Comparison of ENCODE assay signal across 8 cellular contexts in the genomic region with DNA sequence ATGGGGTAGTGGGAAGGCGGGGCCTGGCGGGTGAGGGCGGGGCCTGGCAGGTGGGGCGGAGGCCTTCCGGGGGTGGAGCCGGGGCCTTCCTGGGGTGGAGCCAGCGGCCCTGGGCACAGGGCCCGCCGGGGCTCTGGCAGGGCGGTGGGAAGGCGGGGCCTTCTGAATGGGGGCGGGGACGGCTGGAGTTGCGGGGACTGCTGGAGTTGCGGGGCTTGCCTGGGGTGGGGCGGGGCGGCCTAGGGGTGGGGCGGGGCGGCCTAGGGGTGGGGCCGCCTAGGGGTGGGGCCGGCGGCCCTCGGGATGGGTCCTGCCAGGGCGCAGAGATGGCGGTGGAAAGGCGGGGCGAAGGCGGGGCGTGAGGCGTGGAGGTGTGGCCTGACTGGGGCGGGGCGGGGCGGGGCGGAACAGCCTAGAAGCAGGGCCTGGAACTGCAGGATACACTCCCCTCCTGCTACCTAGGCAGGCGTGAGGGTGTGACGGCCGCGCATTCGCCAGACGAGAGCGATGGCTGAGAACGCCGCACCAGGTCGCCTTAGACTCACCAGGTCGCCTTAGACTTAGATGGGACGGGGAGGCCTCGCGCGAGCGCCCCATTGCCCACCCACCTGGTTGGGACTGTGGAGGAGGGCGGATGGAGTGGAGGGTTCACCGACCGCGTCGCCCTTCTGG. TPM values are rescaled to one million over a fixed set of nuclear protein-coding genes. Genes with fewer than 3 reads are reported as not detected.
DNase-seq lines count a peak whose midpoint lies in the region; ATAC-seq and TF ChIP-seq lines count a peak whose summit lies in the region.

No MANE protein-coding gene starts in this region.

- no peak overlapping the region for H3K27ac ChIP-seq in urinary bladder (ENCODE audit: low read depth)

- intact Hi-C loops in cardiac septum (cut with DNase I) = no loop called here

- H3K4me3 ChIP-seq in urinary bladder (ENCODE audit: low read depth, low read length) = peak overlapping the region; percentile 25

- H3K4me1 ChIP-seq in urinary bladder (ENCODE audit: insufficient read depth) = no peaks in the 10 kb centered on the region

- WGBS in urinary bladder = 3% methylated on average over 52 of the region's 55 CpGs

- ATAC-seq in HG02973 (IDR thresholded peaks at IDR 0.05; ENCODE audit: unreplicated experiment) (peak; percentile 64), SK-N-SH treated with all-trans-retinoic acid at 6 μM for 48 hours (peak; percentile 91)

- in situ Hi-C loops in GM13977 (cut with MboI; ENCODE audit: low pct_unique_long_range_greater_than_20kb, low sequenced_read_pairs, unreplicated experiment) = no loop called here

- no peaks in the 10 kb centered on the region for H3K36me3 ChIP-seq in urinary bladder (ENCODE audit: insufficient read depth)

- TF ChIP-seq CTCF in GM13977 (IDR thresholded peaks at IDR 0.05; ENCODE audit: extremely low read depth, insufficient read depth, missing control alignments) = no peak

- DNase-seq in GM13977 (ENCODE audit: low spot score) (peak; percentile 99), cardiac septum (ENCODE audit: low spot score) (peak; percentile 94), renal cortical epithelial cell (ENCODE audit: low read depth) (peak; percentile 33), NCI-H1694 (lab: John Stamatoyannopoulos, UW) (no peak)
- peak; percentile 57 for DNase-seq in activated naive CD8-positive, alpha-beta T cell treated with anti-CD3 and anti-CD28 coated beads, Interleukin-2, amount 50 U/mL, for 16 hours (ENCODE audit: low read depth, low spot score)

TF ChIP-seq in SK-N-SH treated with all-trans-retinoic acid at 6 μM for 48 hours, 23 proteins besides CTCF, POLR2A, EP300 and RAD21:
- TF ChIP-seq GLIS3 (CRISPR knock-in tag; IDR thresholded peaks at IDR 0.05) (no peak), ZC3H10 (CRISPR knock-in tag; IDR thresholded peaks at IDR 0.05) (no peak), BACH2 (CRISPR knock-in tag; IDR thresholded peaks at IDR 0.05; ENCODE audit: borderline replicate concordance) (no peak), SNAI2 (CRISPR knock-in tag; IDR thresholded peaks at IDR 0.05) (no peak), ZNF8 (CRISPR knock-in tag; IDR thresholded peaks at IDR 0.05) (no peak), PPARA (CRISPR knock-in tag; IDR thresholded peaks at IDR 0.05; ENCODE audit: borderline replicate concordance) (no peak), CSDC2 (CRISPR knock-in tag; IDR thresholded peaks at IDR 0.05) (no peak), ZFP3 (CRISPR knock-in tag; IDR thresholded peaks at IDR 0.05) (no peak), ZFP30 (CRISPR knock-in tag; IDR thresholded peaks at IDR 0.05) (no peak), ZNF70 (CRISPR knock-in tag; IDR thresholded peaks at IDR 0.05) (no peak), ESRRG (CRISPR knock-in tag; IDR thresholded peaks at IDR 0.05) (no peak), TOX (CRISPR knock-in tag; IDR thresholded peaks at IDR 0.05; ENCODE audit: borderline replicate concordance) (no peak), RARB (CRISPR knock-in tag; IDR thresholded peaks at IDR 0.05) (no peak), TCF4 (CRISPR knock-in tag; IDR thresholded peaks at IDR 0.05; ENCODE audit: borderline replicate concordance) (no peak)
- TF ChIP-seq, protein P1, sequence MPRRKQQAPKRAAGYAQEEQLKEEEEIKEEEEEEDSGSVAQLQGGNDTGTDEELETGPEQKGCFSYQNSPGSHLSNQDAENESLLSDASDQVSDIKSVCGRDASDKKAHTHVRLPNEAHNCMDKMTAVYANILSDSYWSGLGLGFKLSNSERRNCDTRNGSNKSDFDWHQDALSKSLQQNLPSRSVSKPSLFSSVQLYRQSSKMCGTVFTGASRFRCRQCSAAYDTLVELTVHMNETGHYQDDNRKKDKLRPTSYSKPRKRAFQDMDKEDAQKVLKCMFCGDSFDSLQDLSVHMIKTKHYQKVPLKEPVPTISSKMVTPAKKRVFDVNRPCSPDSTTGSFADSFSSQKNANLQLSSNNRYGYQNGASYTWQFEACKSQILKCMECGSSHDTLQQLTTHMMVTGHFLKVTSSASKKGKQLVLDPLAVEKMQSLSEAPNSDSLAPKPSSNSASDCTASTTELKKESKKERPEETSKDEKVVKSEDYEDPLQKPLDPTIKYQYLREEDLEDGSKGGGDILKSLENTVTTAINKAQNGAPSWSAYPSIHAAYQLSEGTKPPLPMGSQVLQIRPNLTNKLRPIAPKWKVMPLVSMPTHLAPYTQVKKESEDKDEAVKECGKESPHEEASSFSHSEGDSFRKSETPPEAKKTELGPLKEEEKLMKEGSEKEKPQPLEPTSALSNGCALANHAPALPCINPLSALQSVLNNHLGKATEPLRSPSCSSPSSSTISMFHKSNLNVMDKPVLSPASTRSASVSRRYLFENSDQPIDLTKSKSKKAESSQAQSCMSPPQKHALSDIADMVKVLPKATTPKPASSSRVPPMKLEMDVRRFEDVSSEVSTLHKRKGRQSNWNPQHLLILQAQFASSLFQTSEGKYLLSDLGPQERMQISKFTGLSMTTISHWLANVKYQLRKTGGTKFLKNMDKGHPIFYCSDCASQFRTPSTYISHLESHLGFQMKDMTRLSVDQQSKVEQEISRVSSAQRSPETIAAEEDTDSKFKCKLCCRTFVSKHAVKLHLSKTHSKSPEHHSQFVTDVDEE (CRISPR knock-in tag; IDR thresholded peaks at IDR 0.05) = no peak
- TF ChIP-seq, protein P2, sequence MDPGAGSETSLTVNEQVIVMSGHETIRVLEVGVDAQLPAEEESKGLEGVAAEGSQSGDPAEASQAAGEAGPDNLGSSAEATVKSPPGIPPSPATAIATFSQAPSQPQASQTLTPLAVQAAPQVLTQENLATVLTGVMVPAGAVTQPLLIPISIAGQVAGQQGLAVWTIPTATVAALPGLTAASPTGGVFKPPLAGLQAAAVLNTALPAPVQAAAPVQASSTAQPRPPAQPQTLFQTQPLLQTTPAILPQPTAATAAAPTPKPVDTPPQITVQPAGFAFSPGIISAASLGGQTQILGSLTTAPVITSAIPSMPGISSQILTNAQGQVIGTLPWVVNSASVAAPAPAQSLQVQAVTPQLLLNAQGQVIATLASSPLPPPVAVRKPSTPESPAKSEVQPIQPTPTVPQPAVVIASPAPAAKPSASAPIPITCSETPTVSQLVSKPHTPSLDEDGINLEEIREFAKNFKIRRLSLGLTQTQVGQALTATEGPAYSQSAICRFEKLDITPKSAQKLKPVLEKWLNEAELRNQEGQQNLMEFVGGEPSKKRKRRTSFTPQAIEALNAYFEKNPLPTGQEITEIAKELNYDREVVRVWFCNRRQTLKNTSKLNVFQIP (CRISPR knock-in tag; IDR thresholded peaks at IDR 0.05; ENCODE audit: borderline replicate concordance, low read depth) = no peak
- TF ChIP-seq, protein P3, sequence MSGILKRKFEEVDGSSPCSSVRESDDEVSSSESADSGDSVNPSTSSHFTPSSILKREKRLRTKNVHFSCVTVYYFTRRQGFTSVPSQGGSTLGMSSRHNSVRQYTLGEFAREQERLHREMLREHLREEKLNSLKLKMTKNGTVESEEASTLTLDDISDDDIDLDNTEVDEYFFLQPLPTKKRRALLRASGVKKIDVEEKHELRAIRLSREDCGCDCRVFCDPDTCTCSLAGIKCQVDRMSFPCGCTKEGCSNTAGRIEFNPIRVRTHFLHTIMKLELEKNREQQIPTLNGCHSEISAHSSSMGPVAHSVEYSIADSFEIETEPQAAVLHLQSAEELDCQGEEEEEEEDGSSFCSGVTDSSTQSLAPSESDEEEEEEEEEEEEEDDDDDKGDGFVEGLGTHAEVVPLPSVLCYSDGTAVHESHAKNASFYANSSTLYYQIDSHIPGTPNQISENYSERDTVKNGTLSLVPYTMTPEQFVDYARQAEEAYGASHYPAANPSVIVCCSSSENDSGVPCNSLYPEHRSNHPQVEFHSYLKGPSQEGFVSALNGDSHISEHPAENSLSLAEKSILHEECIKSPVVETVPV (CRISPR knock-in tag; IDR thresholded peaks at IDR 0.05) = no peak
- TF ChIP-seq, protein P4, sequence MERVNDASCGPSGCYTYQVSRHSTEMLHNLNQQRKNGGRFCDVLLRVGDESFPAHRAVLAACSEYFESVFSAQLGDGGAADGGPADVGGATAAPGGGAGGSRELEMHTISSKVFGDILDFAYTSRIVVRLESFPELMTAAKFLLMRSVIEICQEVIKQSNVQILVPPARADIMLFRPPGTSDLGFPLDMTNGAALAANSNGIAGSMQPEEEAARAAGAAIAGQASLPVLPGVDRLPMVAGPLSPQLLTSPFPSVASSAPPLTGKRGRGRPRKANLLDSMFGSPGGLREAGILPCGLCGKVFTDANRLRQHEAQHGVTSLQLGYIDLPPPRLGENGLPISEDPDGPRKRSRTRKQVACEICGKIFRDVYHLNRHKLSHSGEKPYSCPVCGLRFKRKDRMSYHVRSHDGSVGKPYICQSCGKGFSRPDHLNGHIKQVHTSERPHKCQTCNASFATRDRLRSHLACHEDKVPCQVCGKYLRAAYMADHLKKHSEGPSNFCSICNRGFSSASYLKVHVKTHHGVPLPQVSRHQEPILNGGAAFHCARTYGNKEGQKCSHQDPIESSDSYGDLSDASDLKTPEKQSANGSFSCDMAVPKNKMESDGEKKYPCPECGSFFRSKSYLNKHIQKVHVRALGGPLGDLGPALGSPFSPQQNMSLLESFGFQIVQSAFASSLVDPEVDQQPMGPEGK (CRISPR knock-in tag; IDR thresholded peaks at IDR 0.05; ENCODE audit: borderline replicate concordance) = no peak
- TF ChIP-seq, protein P5, sequence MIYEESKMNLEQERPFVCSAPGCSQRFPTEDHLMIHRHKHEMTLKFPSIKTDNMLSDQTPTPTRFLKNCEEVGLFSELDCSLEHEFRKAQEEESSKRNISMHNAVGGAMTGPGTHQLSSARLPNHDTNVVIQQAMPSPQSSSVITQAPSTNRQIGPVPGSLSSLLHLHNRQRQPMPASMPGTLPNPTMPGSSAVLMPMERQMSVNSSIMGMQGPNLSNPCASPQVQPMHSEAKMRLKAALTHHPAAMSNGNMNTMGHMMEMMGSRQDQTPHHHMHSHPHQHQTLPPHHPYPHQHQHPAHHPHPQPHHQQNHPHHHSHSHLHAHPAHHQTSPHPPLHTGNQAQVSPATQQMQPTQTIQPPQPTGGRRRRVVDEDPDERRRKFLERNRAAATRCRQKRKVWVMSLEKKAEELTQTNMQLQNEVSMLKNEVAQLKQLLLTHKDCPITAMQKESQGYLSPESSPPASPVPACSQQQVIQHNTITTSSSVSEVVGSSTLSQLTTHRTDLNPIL (CRISPR knock-in tag; IDR thresholded peaks at IDR 0.05; ENCODE audit: low read depth) = no peak

RNA-seq across cellular contexts. Expression of a gene that starts 19.3 kb away (rescaled TPM):
- total RNA-seq in cardiac septum = 25.5 TPM
- total RNA-seq in renal cortical epithelial cell = 28.5 and 46.0 TPM in 2 replicates
- total RNA-seq in urinary bladder = 14.4 TPM
- 22.4 TPM for polyA plus RNA-seq in urinary bladder

RNA-seq across cellular contexts. Expression of a gene that starts 53.5 kb away (rescaled TPM):
- total RNA-seq in cardiac septum = 1.9 TPM
- 1.2 and 1.6 TPM in 2 replicates for total RNA-seq in renal cortical epithelial cell
- 4.0 TPM for total RNA-seq in urinary bladder
- polyA plus RNA-seq in urinary bladder = 4.3 TPM
